11 cellular contexts compared by ENCODE assay signal in the genomic region with DNA sequence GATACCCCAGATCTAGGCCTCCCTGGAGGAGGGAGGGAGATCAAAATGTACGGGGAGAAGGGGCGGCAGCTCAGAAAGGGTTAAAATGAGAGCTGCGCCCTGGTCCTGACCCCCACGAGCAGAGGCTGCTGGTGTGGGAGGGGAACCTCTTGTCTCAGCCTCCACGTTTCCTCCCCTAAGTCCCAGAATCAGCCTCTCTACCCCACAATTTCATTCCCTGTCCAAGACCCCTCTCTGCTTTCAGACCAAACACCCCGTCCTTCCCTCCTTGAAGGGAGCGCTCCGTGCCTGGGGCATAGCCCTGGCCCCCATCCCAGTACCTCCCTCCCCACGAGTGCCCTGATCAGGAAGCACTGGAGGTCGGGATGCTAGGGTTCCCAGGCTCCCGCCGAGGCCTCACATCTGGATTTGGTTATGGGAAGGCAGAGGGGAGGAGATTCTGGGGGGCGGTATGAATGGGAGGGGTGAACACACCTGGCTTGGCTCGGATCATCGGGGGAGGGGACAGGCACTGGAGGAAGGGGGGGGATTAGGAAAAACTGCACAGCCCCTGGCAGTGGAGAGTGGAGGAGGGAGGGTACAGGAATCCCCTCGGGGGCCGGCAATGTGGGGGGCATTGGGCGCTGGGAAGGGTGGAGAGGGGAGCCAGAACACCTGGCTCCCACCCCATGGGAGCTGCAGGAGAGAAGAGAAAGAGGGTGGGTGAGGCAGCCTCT. TPM values are rescaled to one million over a fixed set of nuclear protein-coding genes. Genes with fewer than 3 reads are reported as not detected.
DNase-seq lines count a peak whose midpoint lies in the region; ATAC-seq and TF ChIP-seq lines count a peak whose summit lies in the region.
"Had no signal": no experiment of that assay in that cellular context is flagged by ENCODE, and none has a peak within 500 bp of the region (broad histone marks: within the 10 kb centered on the region; RNA-seq: fewer than 3 reads in every experiment).

No MANE protein-coding gene starts in this region.

- peaks cover 48% of the 10 kb centered on the region for H3K36me3 ChIP-seq in HUES6 (ENCODE audit: control insufficient read depth, insufficient read depth, low read length)
- peaks cover 4 to 27% of the 10 kb centered on the region in 2 donors for H3K36me3 ChIP-seq in duodenal mucosa (ENCODE audit: control insufficient read depth in 1 of 2, insufficient read depth in 2 of 2, low read length in 2 of 2)
- H3K36me3 ChIP-seq in lung (ENCODE audit: control insufficient read depth in 2 of 2, insufficient read depth in 2 of 2, low read length in 2 of 2): peaks cover 2 to 19% of the 10 kb centered on the region in 2 donors
- H3K36me3 ChIP-seq in tibial artery: peaks cover 0 to 35% (median 11%) of the 10 kb centered on the region in 3 donors

- no peak overlapping the region for H3K27ac Mint-ChIP-seq in activated T-helper 1 cell treated with anti-CD3 and anti-CD28 coated beads, Interleukin-12 subunit alpha, Interleukin-12 subunit beta, Interleukin-2, Interleukin-4 antibody, amounts not matched to agents 30 ng/mL and 10 ng/mL and 1 ng/mL, durations not matched to agents 14 hours and 24 hours and 36 hours
- H3K27ac Mint-ChIP-seq: activated CD8-positive, alpha-beta T cell treated with anti-CD3 and anti-CD28 coated beads, Interleukin-2, amount 10 ng/mL, durations not matched to agents 7 days and 5 days had no signal

- H3K9ac ChIP-seq in HUES6 (ENCODE audit: low read length) (peak overlapping the region; percentile 86), duodenal mucosa (ENCODE audit: low read depth in 1 of 2, low read length in 2 of 2) (peak overlapping the region; percentile 70 to 79)

- no peak for ATAC-seq in lung (ENCODE audit: insufficient read depth, low FRiP score)
- ATAC-seq: activated CD8-positive, alpha-beta T cell treated with anti-CD3 and anti-CD28 coated beads, Interleukin-2, amount 10 ng/mL, durations not matched to agents 7 days and 5 days had no signal

- intact Hi-C loops in tibial artery (cut with DNase I; ENCODE audit: low total_unique reads): no loop called here
- intact Hi-C loops in activated T-helper 1 cell treated with anti-CD3 and anti-CD28 coated beads, Interleukin-12 subunit alpha, Interleukin-12 subunit beta, Interleukin-2, Interleukin-4 antibody, amounts not matched to agents 30 ng/mL and 10 ng/mL and 1 ng/mL, durations not matched to agents 14 hours and 24 hours and 36 hours (cut with micrococcal nuclease): no loop called here

- H3K9me3 Mint-ChIP-seq in activated T-helper 1 cell treated with anti-CD3 and anti-CD28 coated beads, Interleukin-12 subunit alpha, Interleukin-12 subunit beta, Interleukin-2, Interleukin-4 antibody, amounts not matched to agents 30 ng/mL and 10 ng/mL and 1 ng/mL, durations not matched to agents 14 hours and 24 hours and 36 hours: no peaks in the 10 kb centered on the region

- no peak overlapping the region for H3K4me3 Mint-ChIP-seq in activated T-helper 1 cell treated with anti-CD3 and anti-CD28 coated beads, Interleukin-12 subunit alpha, Interleukin-12 subunit beta, Interleukin-2, Interleukin-4 antibody, amounts not matched to agents 30 ng/mL and 10 ng/mL and 1 ng/mL, durations not matched to agents 14 hours and 24 hours and 36 hours
- H3K4me3 Mint-ChIP-seq: activated CD8-positive, alpha-beta T cell treated with anti-CD3 and anti-CD28 coated beads, Interleukin-2, amount 10 ng/mL, durations not matched to agents 7 days and 5 days had no signal

- H3K4me1 Mint-ChIP-seq in activated T-helper 1 cell treated with anti-CD3 and anti-CD28 coated beads, Interleukin-12 subunit alpha, Interleukin-12 subunit beta, Interleukin-2, Interleukin-4 antibody, amounts not matched to agents 30 ng/mL and 10 ng/mL and 1 ng/mL, durations not matched to agents 14 hours and 24 hours and 36 hours (ENCODE audit: low read depth): peaks cover 15% of the 10 kb centered on the region

- H3K27me3 ChIP-seq in HUES6 (ENCODE audit: control insufficient read depth, insufficient read depth, low read length): no peaks in the 10 kb centered on the region
- H3K27me3 ChIP-seq in duodenal mucosa (ENCODE audit: control insufficient read depth in 1 of 2, insufficient read depth in 2 of 2, low read length in 2 of 2): peaks cover 4 to 7% of the 10 kb centered on the region in 2 donors
- no peaks in the 10 kb centered on the region for H3K27me3 ChIP-seq in lung (ENCODE audit: control insufficient read depth, insufficient read depth)
- peaks cover 0 to 72% of the 10 kb centered on the region in 2 donors for H3K27me3 ChIP-seq in tibial artery

- peaks cover 34% of the 10 kb centered on the region for H3K27me3 Mint-ChIP-seq in activated T-helper 1 cell treated with anti-CD3 and anti-CD28 coated beads, Interleukin-12 subunit alpha, Interleukin-12 subunit beta, Interleukin-2, Interleukin-4 antibody, amounts not matched to agents 30 ng/mL and 10 ng/mL and 1 ng/mL, durations not matched to agents 14 hours and 24 hours and 36 hours (ENCODE audit: insufficient read depth)

- TF ChIP-seq CTCF in lung (IDR thresholded peaks at IDR 0.05; ENCODE audit: control extremely low read depth, extremely low read depth) (no peak), tibial artery (IDR thresholded peaks at IDR 0.05) (no peak)

- H3K9me3 ChIP-seq in HUES6 (ENCODE audit: control insufficient read depth, insufficient read depth, low read depth, low read length) (no peaks in the 10 kb centered on the region), duodenal mucosa (ENCODE audit: control insufficient read depth in 1 of 2, low read length in 2 of 2) (no peaks in the 10 kb centered on the region), lung (ENCODE audit: control insufficient read depth in 2 of 2, insufficient read depth in 1 of 2, low read length in 1 of 2) (no peaks in the 10 kb centered on the region), tibial artery (no peaks in the 10 kb centered on the region)

- peak overlapping the region; percentile 96 for H3K4me3 ChIP-seq in HUES6 (ENCODE audit: low read depth, low read length)
- H3K4me3 ChIP-seq in duodenal mucosa (ENCODE audit: low read depth in 1 of 2, low read length in 2 of 2): peak overlapping the region; percentile 71 to 77
- peak overlapping the region; percentile 45 for H3K4me3 ChIP-seq in lung
- peak overlapping the region; percentile 48 to 57 for H3K4me3 ChIP-seq in tibial artery

- 45 to 69% methylated on average over 17 to 18 of the region's 18 CpGs for WGBS in lung, 2 donors

- DNase-seq in lung (ENCODE audit: low spot score) (no peak), tibial artery (no peak)
- DNase-seq in activated CD4-positive, alpha-beta T cell treated with anti-CD3 and anti-CD28 coated beads for 4 hours: no peak
- DNase-seq in stimulated activated naive CD4-positive, alpha-beta T cell (lab: John Stamatoyannopoulos, UW): no peak
- no peak for DNase-seq in activated T-helper 1 cell treated with anti-CD3 and anti-CD28 coated beads, Interleukin-12 subunit alpha, Interleukin-12 subunit beta, Interleukin-2, Interleukin-4 antibody, amounts not matched to agents 30 ng/mL and 10 ng/mL and 1 ng/mL, durations not matched to agents 14 hours and 24 hours and 36 hours (ENCODE audit: low spot score)
- DNase-seq: activated CD8-positive, alpha-beta T cell treated with anti-CD3 and anti-CD28 coated beads, Interleukin-2, amount 10 ng/mL, durations not matched to agents 7 days and 5 days; hippocampal formation; NCI-H2081 treated with DMSO at 0.1 percent for 48 hours; SHP77 had no signal

- peaks cover 14% of the 10 kb centered on the region for H3K4me1 ChIP-seq in HUES6 (ENCODE audit: control insufficient read depth, insufficient read depth, low read length)
- peaks cover 16 to 28% of the 10 kb centered on the region in 2 donors for H3K4me1 ChIP-seq in duodenal mucosa (ENCODE audit: control insufficient read depth in 1 of 2, insufficient read depth in 2 of 2, low read length in 2 of 2)
- peaks cover 0 to 4% of the 10 kb centered on the region in 2 donors for H3K4me1 ChIP-seq in lung (ENCODE audit: control insufficient read depth in 2 of 2, insufficient read depth in 2 of 2, low read length in 2 of 2)
- H3K4me1 ChIP-seq in tibial artery: peaks cover 0 to 22% (median 15%) of the 10 kb centered on the region in 4 donors

- H3K27ac ChIP-seq in HUES6 (ENCODE audit: low read depth, low read length) (no peak overlapping the region), duodenal mucosa (ENCODE audit: low read depth, low read length) (no peak overlapping the region), lung (ENCODE audit: low read depth in 1 of 2, low read length in 1 of 2) (peak overlapping the region in 1 of 2 donors; percentile 76), tibial artery (no peak overlapping the region)

- no peaks in the 10 kb centered on the region for H3K36me3 Mint-ChIP-seq in activated T-helper 1 cell treated with anti-CD3 and anti-CD28 coated beads, Interleukin-12 subunit alpha, Interleukin-12 subunit beta, Interleukin-2, Interleukin-4 antibody, amounts not matched to agents 30 ng/mL and 10 ng/mL and 1 ng/mL, durations not matched to agents 14 hours and 24 hours and 36 hours (ENCODE audit: low read depth)

RNA-seq across cellular contexts. Expression of gene EPHB4, which starts 2.7 kb away (rescaled TPM):
- total RNA-seq in lung: 10 to 100 TPM; 55.2 to 64.2 TPM
- polyA plus RNA-seq in lung: 10 to 100 TPM; 21.7 to 45.7 TPM
- total RNA-seq in activated T-helper 1 cell treated with anti-CD3 and anti-CD28 coated beads, Interleukin-12 subunit alpha, Interleukin-12 subunit beta, Interleukin-2, Interleukin-4 antibody, amounts not matched to agents 30 ng/mL and 10 ng/mL and 1 ng/mL, durations not matched to agents 14 hours and 24 hours and 36 hours: 2.4 and 2.8 TPM in 2 replicates

RNA-seq across cellular contexts. Expression of gene SLC12A9, which starts 27.9 kb away (rescaled TPM):
- 10 to 100 TPM; 28.5 to 49.1 TPM for total RNA-seq in lung
- polyA plus RNA-seq in lung: 10 to 100 TPM; 29.2 to 52.6 TPM
- 46.0 and 47.9 TPM in 2 replicates for total RNA-seq in activated T-helper 1 cell treated with anti-CD3 and anti-CD28 coated beads, Interleukin-12 subunit alpha, Interleukin-12 subunit beta, Interleukin-2, Interleukin-4 antibody, amounts not matched to agents 30 ng/mL and 10 ng/mL and 1 ng/mL, durations not matched to agents 14 hours and 24 hours and 36 hours

RNA-seq across cellular contexts. Expression of gene TRIP6, which starts 42.5 kb away (rescaled TPM):
- total RNA-seq in lung: 10 to 100 TPM; 43.5 to 81.8 TPM
- polyA plus RNA-seq in lung: 10 to 100 TPM; 41.4 to 61.2 TPM
- 41.5 and 44.1 TPM in 2 replicates for total RNA-seq in activated T-helper 1 cell treated with anti-CD3 and anti-CD28 coated beads, Interleukin-12 subunit alpha, Interleukin-12 subunit beta, Interleukin-2, Interleukin-4 antibody, amounts not matched to agents 30 ng/mL and 10 ng/mL and 1 ng/mL, durations not matched to agents 14 hours and 24 hours and 36 hours

RNA-seq across cellular contexts. Expression of gene SRRT, which starts 50.2 kb away (rescaled TPM):
- 100 to 1,000 TPM in 1 of 2 donors, 10 to 100 TPM in 1; 58.5 to 120 TPM for total RNA-seq in lung
- polyA plus RNA-seq in lung: 10 to 100 TPM; 76.1 to 79.8 TPM
- total RNA-seq in activated T-helper 1 cell treated with anti-CD3 and anti-CD28 coated beads, Interleukin-12 subunit alpha, Interleukin-12 subunit beta, Interleukin-2, Interleukin-4 antibody, amounts not matched to agents 30 ng/mL and 10 ng/mL and 1 ng/mL, durations not matched to agents 14 hours and 24 hours and 36 hours: 294 and 306 TPM in 2 replicates

Comparison
In these comparisons a context has a peak if more than half of its experiments do, and no peak if none do; other contexts are left out.
1. H3K4me3 ChIP-seq: peak in every context shown above with its lines; median percentile 96 in HUES6; 74 in duodenal mucosa; 52 in tibial artery; 45 in lung.
2. RNA of gene EPHB4, which starts 2.7 kb away (total RNA-seq): 55.2 to 64.2 TPM in lung; 2.4 to 2.8 TPM in activated T-helper 1 cell treated with anti-CD3 and anti-CD28 coated beads, Interleukin-12 subunit alpha, Interleukin-12 subunit beta, Interleukin-2, Interleukin-4 antibody, amounts not matched to agents 30 ng/mL and 10 ng/mL and 1 ng/mL, durations not matched to agents 14 hours and 24 hours and 36 hours; every median in the first group is over 10 times any median in the second.